1 cellular context compared by ENCODE assay signal in genomic region chr3:39295184-39295775, GRCh38.
TF ChIP-seq lines count a peak whose summit lies in the region.

No MANE protein-coding gene starts in this region.

TF ChIP-seq in GM12878, 131 proteins besides CTCF, POLR2A, EP300 and RAD21 (continued from another document):
- TF ChIP-seq HDAC6 (IDR thresholded peaks at IDR 0.05; ENCODE audit: unreplicated experiment) = no peak
- no peak for TF ChIP-seq MAX (IDR thresholded peaks at IDR 0.05; ENCODE audit: low read depth, low read length)
- peak in 1 of 2 experiments; percentile 52; a peak in 1 of 4 replicates for TF ChIP-seq ETV6 (conservative IDR thresholded peaks at IDR 0.05 in 1 of 2, IDR thresholded peaks at IDR 0.05 in 1 of 2; ENCODE audit: borderline replicate concordance in 1 of 2, low read depth in 1 of 2)
- no peak for TF ChIP-seq PAX8 (IDR thresholded peaks at IDR 0.05)
- TF ChIP-seq NKRF (conservative IDR thresholded peaks at IDR 0.05) = peak; percentile 26; the same call in 1 of the 2 replicates
- peak; percentile 44 for TF ChIP-seq E2F8 (IDR thresholded peaks at IDR 0.05; ENCODE audit: low read depth, partially characterized antibody)
- TF ChIP-seq TCF12 (IDR thresholded peaks at IDR 0.05; ENCODE audit: low read depth, low read length) = peak; percentile 92
- peak; percentile 55 for TF ChIP-seq BCL3 (IDR thresholded peaks at IDR 0.05; ENCODE audit: borderline replicate concordance, insufficient read depth, low read depth, low read length, poor library complexity, severe bottlenecking)
- peak; percentile 87; the same call in 1 of the 2 replicates for TF ChIP-seq FOXM1 (IDR thresholded peaks at IDR 0.05; ENCODE audit: low read depth, low read length)
- no peak for TF ChIP-seq NR2C2 (IDR thresholded peaks at IDR 0.05; ENCODE audit: borderline replicate concordance, control insufficient read depth, insufficient read length, low read depth)
- peak; percentile 79; the same call in 1 of the 2 replicates for TF ChIP-seq MEF2A (IDR thresholded peaks at IDR 0.05; ENCODE audit: insufficient read depth, low read depth, low read length)
- TF ChIP-seq KAT2A (conservative IDR thresholded peaks at IDR 0.05; ENCODE audit: control insufficient read depth, low read depth, low read length) = no peak
- peak; percentile 93 for TF ChIP-seq IKZF2 (IDR thresholded peaks at IDR 0.05)
- no peak for TF ChIP-seq SREBF1 (IDR thresholded peaks at IDR 0.05; ENCODE audit: low read length)
- TF ChIP-seq GATAD2B (conservative IDR thresholded peaks at IDR 0.05; ENCODE audit: low read depth) = peak; percentile 76
- TF ChIP-seq BHLHE40 (IDR thresholded peaks at IDR 0.05; ENCODE audit: borderline replicate concordance in 1 of 2, low read depth in 2 of 2, low read length in 1 of 2) = peak; percentile 50 to 69
- 0 out of 2 replicates have a peak, but pooled peaks have one; percentile 32 for TF ChIP-seq TCF7 (IDR thresholded peaks at IDR 0.05; ENCODE audit: borderline replicate concordance)
- peak; percentile 32 for TF ChIP-seq SMAD1 (IDR thresholded peaks at IDR 0.05; ENCODE audit: low read depth, partially characterized antibody)
- TF ChIP-seq EZH2 (IDR thresholded peaks at IDR 0.05; ENCODE audit: borderline replicate concordance, control insufficient read depth, low read depth, low read length) = no peak
- TF ChIP-seq NR2C1 (IDR thresholded peaks at IDR 0.05) = peak; percentile 85
- TF ChIP-seq PAX5 (IDR thresholded peaks at IDR 0.05; ENCODE audit: borderline replicate concordance, low read depth, low read length) = peak; percentile 91; the same call in 1 of the 2 replicates
- no peak for TF ChIP-seq FOXK2 (IDR thresholded peaks at IDR 0.05)
- no peak for TF ChIP-seq POLR2AphosphoS2 (IDR thresholded peaks at IDR 0.05; ENCODE audit: low read depth, low read length)
- TF ChIP-seq ATF2 (IDR thresholded peaks at IDR 0.05; ENCODE audit: low read length) = peak; percentile 98
- TF ChIP-seq CUX1 (IDR thresholded peaks at IDR 0.05; ENCODE audit: insufficient replicate concordance, low read depth, low read length) = no peak
- no peak for TF ChIP-seq SUPT20H (IDR thresholded peaks at IDR 0.05; ENCODE audit: borderline replicate concordance, control insufficient read depth, low read depth, low read length)
- TF ChIP-seq STAT3 (IDR thresholded peaks at IDR 0.05; ENCODE audit: low read depth, low read length) = peak; percentile 88; the same call in 1 of the 2 replicates
- peak; percentile 87; the same call in 1 of the 2 replicates for TF ChIP-seq ZBED1 (IDR thresholded peaks at IDR 0.05; ENCODE audit: borderline replicate concordance)
- TF ChIP-seq POU2F2 (IDR thresholded peaks at IDR 0.05; ENCODE audit: borderline replicate concordance, low read depth, low read length) = no peak
- TF ChIP-seq NBN (IDR thresholded peaks at IDR 0.05) = peak; percentile 73
- no peak for TF ChIP-seq ZNF207 (IDR thresholded peaks at IDR 0.05; ENCODE audit: borderline replicate concordance)
